In the genomic region with DNA sequence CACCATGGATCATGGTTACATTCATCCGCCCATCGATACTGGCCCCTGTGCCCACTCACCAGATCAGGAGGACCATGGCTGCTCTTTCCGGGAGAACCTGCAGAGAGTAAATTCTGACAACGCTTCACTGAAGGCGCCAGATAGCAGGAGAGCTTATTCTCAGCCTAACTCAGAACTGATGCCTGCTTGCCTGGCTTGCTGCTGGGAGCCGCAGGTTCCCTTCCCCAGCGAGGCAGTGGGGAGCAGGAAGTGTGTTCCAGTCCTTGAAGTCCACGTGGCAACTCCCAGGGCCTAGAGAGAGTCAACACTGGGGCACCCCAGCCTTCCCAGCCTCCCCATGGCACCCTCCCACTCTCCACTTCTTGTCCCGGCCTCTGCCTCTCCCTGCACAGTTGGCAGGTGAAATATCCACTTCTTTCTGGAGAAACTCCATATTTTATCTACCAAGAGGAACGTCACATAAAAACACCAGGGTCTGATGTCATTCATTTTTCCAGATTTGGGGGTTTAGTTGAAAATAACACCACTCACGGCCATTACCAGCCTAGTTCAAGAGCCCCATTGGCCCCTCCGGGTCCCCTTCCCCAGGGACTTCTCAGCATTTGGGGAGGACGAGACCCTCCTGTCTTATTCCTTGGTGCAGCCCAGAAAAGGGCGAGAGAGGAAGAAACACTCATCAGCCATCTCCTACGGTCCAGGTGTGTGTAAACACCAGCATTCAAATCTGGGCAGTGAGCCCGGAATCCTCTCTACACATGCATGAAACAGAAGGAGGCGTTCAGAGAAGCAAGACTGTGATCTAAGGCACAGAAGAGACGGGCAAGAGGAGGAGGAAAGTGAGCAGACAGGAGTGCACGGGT, we compare ENCODE assay signal across 1 cellular context.
TF ChIP-seq lines count a peak whose summit lies in the region.

No MANE protein-coding gene starts in this region.

TF ChIP-seq in liver, 16 proteins besides CTCF, POLR2A, EP300 and RAD21:
- no peak for TF ChIP-seq NR2F2 (IDR thresholded peaks at IDR 0.05)
- peak; percentile 39 for TF ChIP-seq FOXA2 (IDR thresholded peaks at IDR 0.05)
- peak; percentile 47 for TF ChIP-seq FOXA1 (IDR thresholded peaks at IDR 0.05)
- TF ChIP-seq HNF4A (conservative IDR thresholded peaks at IDR 0.05): no peak
